8 cellular contexts compared by ENCODE assay signal in genomic region chr17:78384479-78385175, GRCh38. TPM values are rescaled to one million over a fixed set of nuclear protein-coding genes. Genes with fewer than 3 reads are reported as not detected.
DNase-seq lines count a peak whose midpoint lies in the region; ATAC-seq and TF ChIP-seq lines count a peak whose summit lies in the region.

No MANE protein-coding gene starts in this region.

- H3K4me3 ChIP-seq in coronary artery (no peak overlapping the region), sigmoid colon (no peak overlapping the region)

- intact Hi-C loops in sigmoid colon (cut with DNase I), result loop anchor here (5.0 kb wide), 1 partner anchor 92 kb away; no protein-coding TSS in a partner anchor

- no peak for TF ChIP-seq POLR2A in sigmoid colon (IDR thresholded peaks at IDR 0.05)

- peaks cover 0 to 72% (median 59%) of the 10 kb centered on the region in 4 donors for H3K4me1 ChIP-seq in sigmoid colon

- no peaks in the 10 kb centered on the region for H3K27me3 ChIP-seq in sigmoid colon

- H3K27ac ChIP-seq in KOPT-K1 (ENCODE audit: low read depth, low read length, poor library complexity, severe bottlenecking), result peak overlapping the region; percentile 3
- H3K27ac ChIP-seq in coronary artery, result peak overlapping the region; percentile 69 to 83
- peak overlapping the region; percentile 52 to 77 (median 70) for H3K27ac ChIP-seq in sigmoid colon

- WGBS in sigmoid colon, 2 donors, result 79 to 89% methylated on average over 23 of the region's 23 CpGs

- no peak for TF ChIP-seq CTCF in coronary artery (IDR thresholded peaks at IDR 0.05)
- TF ChIP-seq CTCF in sigmoid colon (IDR thresholded peaks at IDR 0.05), result no peak

- DNase-seq in coronary artery (ENCODE audit: low spot score) (no peak), sigmoid colon (no peak), foreskin melanocyte (no peak), NAMALWA (ENCODE audit: low spot score) (no peak), SW480 (ENCODE audit: low spot score) (no peak)
- DNase-seq in stimulated activated CD4-positive, alpha-beta T cell treated with anti-CD3 and anti-CD28 coated beads, Interleukin-4, amount 100 ng/mL, for 24 hours, result no peak

- H3K36me3 ChIP-seq in KOPT-K1 (ENCODE audit: insufficient read depth, low read length) (peaks cover 40% of the 10 kb centered on the region), sigmoid colon (no peaks in the 10 kb centered on the region)

- no peak for TF ChIP-seq EP300 in sigmoid colon (IDR thresholded peaks at IDR 0.05)

- H3K9me3 ChIP-seq in KOPT-K1 (ENCODE audit: insufficient read depth, low read length, poor library complexity, severe bottlenecking) (no peaks in the 10 kb centered on the region), sigmoid colon (no peaks in the 10 kb centered on the region)

- peak; percentile 16 for ATAC-seq in GM18498 (IDR thresholded peaks at IDR 0.05; ENCODE audit: unreplicated experiment)

RNA-seq across cellular contexts. Expression of gene PGS1, which starts 6.2 kb away (rescaled TPM):
- total RNA-seq in sigmoid colon, result 10 to 100 TPM; 20.0 to 36.3 (median 29.0) TPM
- 10 to 100 TPM in 2 of 3 donors, 1 to 10 TPM in 1; 9.9 to 36.9 (median 16.8) TPM for polyA plus RNA-seq in sigmoid colon

RNA-seq across cellular contexts. Expression of gene SOCS3, which starts 24.8 kb away (rescaled TPM):
- 100 to 1,000 TPM in 2 of 4 donors, 10 to 100 TPM in 2; 10.3 to 499 (median 82.9) TPM for total RNA-seq in sigmoid colon
- polyA plus RNA-seq in sigmoid colon, result 10 to 100 TPM; 11.1 to 64.5 (median 28.2) TPM

Comparison
In these comparisons a context has a peak if more than half of its experiments do, and no peak if none do; other contexts are left out.
1. H3K27ac ChIP-seq: peak in every context shown above with its lines; median percentile 76 in coronary artery; 70 in sigmoid colon; 3 in KOPT-K1.